In genomic region chr12:10967409-10967808, GRCh38 we compare ENCODE assay signal across 15 cellular contexts. TPM values are rescaled to one million over a fixed set of nuclear protein-coding genes. Genes with fewer than 3 reads are reported as not detected.
DNase-seq lines count a peak whose midpoint lies in the region; ATAC-seq and TF ChIP-seq lines count a peak whose summit lies in the region.
"Had no signal": no experiment of that assay in that cellular context is flagged by ENCODE, and none has a peak within 500 bp of the region (broad histone marks: within the 10 kb centered on the region; RNA-seq: fewer than 3 reads in every experiment).

No MANE protein-coding gene starts in this region.

- peaks cover 53% of the 10 kb centered on the region for H3K36me3 Mint-ChIP-seq in nephron progenitor cell (ENCODE audit: low read depth)

- peaks cover 4% of the 10 kb centered on the region for H3K27me3 Mint-ChIP-seq in nephron progenitor cell (ENCODE audit: low read depth, poor library complexity)
- H3K27me3 Mint-ChIP-seq: B cell had no signal

- no peak for TF ChIP-seq POLR2A in esophagus squamous epithelium (IDR thresholded peaks at IDR 0.05)

- no peak for ATAC-seq in GM18858 (IDR thresholded peaks at IDR 0.05; ENCODE audit: unreplicated experiment)
- ATAC-seq: body of pancreas, GM12878, pancreas had no signal

- intact Hi-C loops in esophagus squamous epithelium (cut with DNase I) = no loop called here

- H3K4me3 ChIP-seq in esophagus squamous epithelium = no peak overlapping the region
- H3K4me3 ChIP-seq: body of pancreas, GM12878, pancreas had no signal

- no peak overlapping the region for H3K27ac Mint-ChIP-seq in nephron progenitor cell
- H3K27ac Mint-ChIP-seq: B cell had no signal

- peaks cover 0 to 10% (median 0%) of the 10 kb centered on the region in 3 donors for H3K4me1 ChIP-seq in esophagus squamous epithelium
- H3K4me1 ChIP-seq: body of pancreas, pancreas had no signal

- DNase-seq in AG09319 (ENCODE audit: extremely low read depth, low read depth) = peak; percentile 83
- DNase-seq in M059J (ENCODE audit: low read depth) = peak; percentile 81
- DNase-seq in dedifferentiated amniotic fluid mesenchymal stem cell (ENCODE audit: extremely low spot score) = peak; percentile 77
- peak; percentile 4 for DNase-seq in kidney glomerular epithelial cell (lab: John Stamatoyannopoulos, UW)
- DNase-seq in esophagus squamous epithelium (lab: John Stamatoyannopoulos, UW) = no peak
- no peak for DNase-seq in nephron progenitor cell
- DNase-seq in NCI-H82 treated with DMSO at 0.1 percent for 48 hours (lab: John Stamatoyannopoulos, UW; ENCODE audit: unreplicated experiment) = no peak
- DNase-seq: body of pancreas, NCI-H2029, NCI-H774, pancreas, SIG-M5 had no signal

- H3K9me3 Mint-ChIP-seq in nephron progenitor cell = peaks cover 6% of the 10 kb centered on the region

- WGBS in esophagus squamous epithelium, 2 donors = 50 to 65% methylated on average over 2 of the region's 2 CpGs

- H3K27me3 ChIP-seq in esophagus squamous epithelium = no peaks in the 10 kb centered on the region
- H3K27me3 ChIP-seq: body of pancreas, pancreas had no signal

- no peaks in the 10 kb centered on the region for H3K9me3 ChIP-seq in esophagus squamous epithelium
- H3K9me3 ChIP-seq: body of pancreas, pancreas had no signal

- no peak overlapping the region for H3K4me3 Mint-ChIP-seq in nephron progenitor cell
- H3K4me3 Mint-ChIP-seq: B cell had no signal

- H3K4me1 Mint-ChIP-seq in nephron progenitor cell = no peaks in the 10 kb centered on the region

- no peak for TF ChIP-seq CTCF in AG09319 (IDR thresholded peaks at IDR 0.05; ENCODE audit: low read depth, low read length)
- TF ChIP-seq CTCF in esophagus squamous epithelium (IDR thresholded peaks at IDR 0.05) = no peak
- no peak for TF ChIP-seq CTCF in nephron progenitor cell (IDR thresholded peaks at IDR 0.05)

- H3K27ac ChIP-seq in esophagus squamous epithelium = no peak overlapping the region
- H3K27ac ChIP-seq: body of pancreas, pancreas had no signal

- H3K36me3 ChIP-seq in esophagus squamous epithelium = no peaks in the 10 kb centered on the region
- H3K36me3 ChIP-seq: pancreas had no signal

RNA-seq across cellular contexts. Expression of gene TAS2R50, which starts 19.3 kb away (rescaled TPM):
- 0.25 TPM in 1 of 2 replicates, not detected in the other for total RNA-seq in M059J (2014; rRNA removed; shearing (Covaris generic))
- 1 to 10 TPM in 2 of 4 donors, not detected in 2; 2.0 to 2.3 TPM for total RNA-seq in esophagus squamous epithelium

RNA-seq across cellular contexts. Expression of gene TAS2R14, which starts 28.3 kb away (rescaled TPM):
- 0.34 and 0.89 TPM in 2 replicates for total RNA-seq in M059J (2014; rRNA removed; shearing (Covaris generic))
- total RNA-seq in esophagus squamous epithelium = 1 to 10 TPM in 3 of 4 donors, under 1 TPM in 1; 0.80 to 3.2 (median 1.7) TPM

RNA-seq across cellular contexts. Expression of gene TAS2R20, which starts 30.7 kb away (rescaled TPM):
- 0.07 TPM in 1 of 2 replicates, not detected in the other for total RNA-seq in M059J (2014; rRNA removed; shearing (Covaris generic))
- total RNA-seq in esophagus squamous epithelium = 1 to 10 TPM in 2 of 4 donors, not detected in 2; 1.2 to 2.3 TPM

RNA-seq across cellular contexts. Expression of gene PRH2, which starts 38.4 kb away (rescaled TPM):
- total RNA-seq in M059J (2014; rRNA removed; shearing (Covaris generic)) = not detected in 2 replicates
- total RNA-seq in esophagus squamous epithelium = 1 to 10 TPM in 1 of 4 donors, under 1 TPM in 1, not detected in 2; 0.68 to 7.0 TPM
- total RNA-seq: B cell, body of pancreas, GM12878, pancreas had no signal

RNA-seq across cellular contexts. Expression of gene TAS2R19, which starts 55.0 kb away (rescaled TPM):
- 0.22 TPM in 1 of 2 replicates, not detected in the other for total RNA-seq in M059J (2014; rRNA removed; shearing (Covaris generic))
- 1 to 10 TPM in 3 of 4 donors, under 1 TPM in 1; 0.29 to 5.9 (median 2.1) TPM for total RNA-seq in esophagus squamous epithelium

Comparison
In these comparisons a context has a peak if more than half of its experiments do, and no peak if none do; other contexts are left out.
1. DNase-seq: peak in AG09319 (single experiment), M059J (single experiment), dedifferentiated amniotic fluid mesenchymal stem cell (single experiment) and kidney glomerular epithelial cell (single experiment); none in esophagus squamous epithelium (single experiment), nephron progenitor cell (single experiment) and NCI-H82 treated with DMSO at 0.1 percent for 48 hours (single experiment).